10 cellular contexts compared by ENCODE assay signal in the genomic region with DNA sequence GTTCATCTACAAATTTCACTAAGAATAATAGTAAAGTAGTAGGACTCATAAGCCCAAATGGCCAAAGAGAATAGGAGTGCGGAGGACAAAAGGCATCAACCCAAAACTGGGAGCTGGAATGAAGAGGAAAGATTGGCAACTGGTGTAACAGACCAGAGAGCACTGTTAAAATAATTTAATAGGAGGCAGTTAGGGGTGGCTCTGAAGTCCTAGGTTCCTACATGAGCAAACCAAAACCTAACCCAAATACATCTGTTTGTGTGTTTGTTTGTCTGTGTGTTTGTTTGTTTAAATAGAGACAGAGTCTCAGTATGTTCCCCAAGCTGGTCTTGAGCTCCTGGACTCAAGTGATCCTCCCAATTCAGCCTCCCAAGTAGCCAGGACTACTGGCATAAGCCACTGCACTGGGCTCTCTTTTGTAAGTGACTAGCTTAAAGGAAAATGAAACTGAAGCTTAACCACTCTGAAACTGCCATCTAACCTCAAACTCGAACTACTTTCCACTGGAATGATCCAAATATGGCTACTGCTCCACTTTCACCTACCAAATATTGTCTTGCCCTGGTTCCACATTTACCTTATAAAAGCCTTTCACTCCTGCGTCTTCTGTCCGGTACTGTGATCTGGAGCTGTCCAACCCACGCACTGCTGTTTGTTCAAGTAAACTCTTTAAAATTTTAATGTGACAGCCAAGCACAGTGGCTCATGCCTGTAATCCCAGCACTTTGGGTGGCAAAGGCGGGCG.
A peak's percentile ranks its signal among the peaks of the same experiment; 100 is the strongest.
DNase-seq lines count a peak whose midpoint lies in the region; ATAC-seq and TF ChIP-seq lines count a peak whose summit lies in the region.
"Had no signal": no experiment of that assay in that cellular context is flagged by ENCODE, and none has a peak within 500 bp of the region (broad histone marks: within the 10 kb centered on the region; RNA-seq: fewer than 3 reads in every experiment).

No MANE protein-coding gene starts in this region.

- H3K9me3 Mint-ChIP-seq in T-helper 2 cell treated with Interferon-gamma antibody and Interleukin-4, amounts not matched to agents 5 μg/mL and 100 μg/mL, for 36 hours = peaks cover 16% of the 10 kb centered on the region

- no peaks in the 10 kb centered on the region for H3K9me3 ChIP-seq in colonic mucosa

- H3K27me3 ChIP-seq in GM06990 (replicated peaks; ENCODE audit: control insufficient read depth, insufficient read depth, low read length) (no peaks in the 10 kb centered on the region), colonic mucosa (no peaks in the 10 kb centered on the region)

- ATAC-seq in GM19397 (IDR thresholded peaks at IDR 0.05; ENCODE audit: unreplicated experiment) = peak; percentile 87
- ATAC-seq in HG02981 (IDR thresholded peaks at IDR 0.05; ENCODE audit: unreplicated experiment) = peak; percentile 95

- H3K4me3 Mint-ChIP-seq in T-helper 2 cell treated with Interferon-gamma antibody and Interleukin-4, amounts not matched to agents 5 μg/mL and 100 μg/mL, for 36 hours = peak overlapping the region; percentile 44
- H3K4me3 Mint-ChIP-seq: CD4-positive, CD25-positive, alpha-beta regulatory T cell had no signal

- H3K4me1 Mint-ChIP-seq in T-helper 2 cell treated with Interferon-gamma antibody and Interleukin-4, amounts not matched to agents 5 μg/mL and 100 μg/mL, for 36 hours (ENCODE audit: low read depth) = peaks cover 26% of the 10 kb centered on the region
- H3K4me1 Mint-ChIP-seq: CD4-positive, CD25-positive, alpha-beta regulatory T cell had no signal

- no peak overlapping the region for H3K4me3 ChIP-seq in GM06990 (replicated peaks; ENCODE audit: low read depth, low read length)
- no peak overlapping the region for H3K4me3 ChIP-seq in colonic mucosa

- no peaks in the 10 kb centered on the region for H3K36me3 Mint-ChIP-seq in T-helper 2 cell treated with Interferon-gamma antibody and Interleukin-4, amounts not matched to agents 5 μg/mL and 100 μg/mL, for 36 hours (ENCODE audit: low read depth)
- H3K36me3 Mint-ChIP-seq: CD4-positive, CD25-positive, alpha-beta regulatory T cell had no signal

- no peak overlapping the region for H3K9ac ChIP-seq in colonic mucosa (ENCODE audit: low read depth in 2 of 2, low read length in 2 of 2)
- H3K9ac ChIP-seq: KMS-11 had no signal

- no peak overlapping the region for H3K27ac ChIP-seq in colonic mucosa
- H3K27ac ChIP-seq: KMS-11 had no signal

- intact Hi-C loops in colonic mucosa (cut with DNase I) = no loop called here

- peak overlapping the region; percentile 32 for H3K27ac Mint-ChIP-seq in T-helper 2 cell treated with Interferon-gamma antibody and Interleukin-4, amounts not matched to agents 5 μg/mL and 100 μg/mL, for 36 hours
- H3K27ac Mint-ChIP-seq: CD4-positive, CD25-positive, alpha-beta regulatory T cell had no signal

- no peaks in the 10 kb centered on the region for H3K36me3 ChIP-seq in GM06990 (ENCODE audit: control insufficient read depth, insufficient read depth, low read length)
- H3K36me3 ChIP-seq in colonic mucosa = no peaks in the 10 kb centered on the region

- DNase-seq in GM06990 (ENCODE audit: extremely low read depth, insufficient read length) (peak; percentile 26), colonic mucosa (no peak), HT-29 (ENCODE audit: low spot score) (no peak), NCI-H524 treated with DMSO at 0.1 percent for 48 hours (lab: John Stamatoyannopoulos, UW) (no peak)
- DNase-seq in T-helper 2 cell treated with Interferon-gamma antibody and Interleukin-4, amounts not matched to agents 5 μg/mL and 100 μg/mL, for 36 hours (ENCODE audit: low spot score) = peak; percentile 29
- no peak for DNase-seq in activated CD4-positive, alpha-beta T cell treated with anti-CD3 and anti-CD28 coated beads, Interleukin-2, amount 50 U/mL, for 4 hours

- peaks cover 30% of the 10 kb centered on the region for H3K27me3 Mint-ChIP-seq in T-helper 2 cell treated with Interferon-gamma antibody and Interleukin-4, amounts not matched to agents 5 μg/mL and 100 μg/mL, for 36 hours (ENCODE audit: low read depth)

- H3K4me1 ChIP-seq in colonic mucosa = no peaks in the 10 kb centered on the region

- no peak for TF ChIP-seq CTCF in GM06990 (IDR thresholded peaks at IDR 0.05; ENCODE audit: insufficient read depth, low read length, poor library complexity, severe bottlenecking)
- no peak for TF ChIP-seq CTCF in colonic mucosa (IDR thresholded peaks at IDR 0.05)

Comparison
In these comparisons a context has a peak if more than half of its experiments do, and no peak if none do; other contexts are left out.
1. DNase-seq: peak in GM06990 (single experiment) and T-helper 2 cell treated with Interferon-gamma antibody and Interleukin-4, amounts not matched to agents 5 μg/mL and 100 μg/mL, for 36 hours (single experiment); none in colonic mucosa (single experiment), HT-29 (single experiment), NCI-H524 treated with DMSO at 0.1 percent for 48 hours (single experiment) and activated CD4-positive, alpha-beta T cell treated with anti-CD3 and anti-CD28 coated beads, Interleukin-2, amount 50 U/mL, for 4 hours (0 of 2).